Comparison of ENCODE assay signal across 10 cellular contexts in genomic region chr22:20533095-20533878, GRCh38. TPM values are rescaled to one million over a fixed set of nuclear protein-coding genes. Genes with fewer than 3 reads are reported as not detected.
A peak's percentile ranks its signal among the peaks of the same experiment; 100 is the strongest.
DNase-seq lines count a peak whose midpoint lies in the region; ATAC-seq and TF ChIP-seq lines count a peak whose summit lies in the region.
"Had no signal": no experiment of that assay in that cellular context is flagged by ENCODE, and none has a peak within 500 bp of the region (broad histone marks: within the 10 kb centered on the region; RNA-seq: fewer than 3 reads in every experiment).

No MANE protein-coding gene starts in this region.

- no peaks in the 10 kb centered on the region for H3K27me3 ChIP-seq in neural progenitor cell

- H3K27me3 Mint-ChIP-seq in stimulated activated naive CD8-positive, alpha-beta T cell treated with anti-CD3 and anti-CD28 coated beads, Interleukin-15, Interleukin-2, amounts not matched to agents 100 ng/mL and 50 ng/mL, for 24 hours, result no peaks in the 10 kb centered on the region
- no peaks in the 10 kb centered on the region for H3K27me3 Mint-ChIP-seq in dendritic cell treated with granulocyte-macrophage colony-stimulating factor and Interleukin-4, amounts not matched to agents 40 ng/mL and 50 ng/mL, for 4 days
- H3K27me3 Mint-ChIP-seq in neural progenitor cell (ENCODE audit: insufficient read depth, low read depth), result no peaks in the 10 kb centered on the region

- no peak overlapping the region for H3K4me3 ChIP-seq in neural progenitor cell

- peaks cover 53% of the 10 kb centered on the region for H3K4me1 Mint-ChIP-seq in stimulated activated naive CD8-positive, alpha-beta T cell treated with anti-CD3 and anti-CD28 coated beads, Interleukin-15, Interleukin-2, amounts not matched to agents 100 ng/mL and 50 ng/mL, for 24 hours (ENCODE audit: low read depth)
- H3K4me1 Mint-ChIP-seq in dendritic cell treated with granulocyte-macrophage colony-stimulating factor and Interleukin-4, amounts not matched to agents 40 ng/mL and 50 ng/mL, for 4 days (ENCODE audit: low read depth), result peaks cover 63% of the 10 kb centered on the region
- peaks cover 27% of the 10 kb centered on the region for H3K4me1 Mint-ChIP-seq in neural progenitor cell

- H4K20me1 ChIP-seq in neural progenitor cell (ENCODE audit: low read depth), result peaks cover 38% of the 10 kb centered on the region

- H3K9me3 ChIP-seq in neural progenitor cell (ENCODE audit: low read depth), result no peaks in the 10 kb centered on the region
- H3K9me3 ChIP-seq: Caco-2 had no signal

- no peak overlapping the region for H3K9ac ChIP-seq in neural progenitor cell

- H3K27ac Mint-ChIP-seq in stimulated activated naive CD8-positive, alpha-beta T cell treated with anti-CD3 and anti-CD28 coated beads, Interleukin-15, Interleukin-2, amounts not matched to agents 100 ng/mL and 50 ng/mL, for 24 hours, result peak overlapping the region; percentile 66
- H3K27ac Mint-ChIP-seq in dendritic cell treated with granulocyte-macrophage colony-stimulating factor and Interleukin-4, amounts not matched to agents 40 ng/mL and 50 ng/mL, for 4 days, result peak overlapping the region; percentile 46
- H3K27ac Mint-ChIP-seq in neural progenitor cell, result peak overlapping the region; percentile 74

- ATAC-seq in stimulated activated naive CD8-positive, alpha-beta T cell treated with anti-CD3 and anti-CD28 coated beads, Interleukin-15, Interleukin-2, amounts not matched to agents 100 U/mL and 50 U/mL, for 24 hours, result no peak

- no peaks in the 10 kb centered on the region for H3K36me3 ChIP-seq in neural progenitor cell

- H3K27ac ChIP-seq in neural progenitor cell, result no peak overlapping the region

- intact Hi-C loops in dendritic cell treated with granulocyte-macrophage colony-stimulating factor and Interleukin-4, amounts not matched to agents 40 ng/mL and 50 ng/mL, for 4 days (cut with micrococcal nuclease), result no loop called here

- no peaks in the 10 kb centered on the region for H3K9me3 Mint-ChIP-seq in stimulated activated naive CD8-positive, alpha-beta T cell treated with anti-CD3 and anti-CD28 coated beads, Interleukin-15, Interleukin-2, amounts not matched to agents 100 ng/mL and 50 ng/mL, for 24 hours
- H3K9me3 Mint-ChIP-seq in dendritic cell treated with granulocyte-macrophage colony-stimulating factor and Interleukin-4, amounts not matched to agents 40 ng/mL and 50 ng/mL, for 4 days, result no peaks in the 10 kb centered on the region
- H3K9me3 Mint-ChIP-seq in neural progenitor cell, result no peaks in the 10 kb centered on the region

- no peak overlapping the region for H2AFZ ChIP-seq in neural progenitor cell (replicated peaks)

- peaks cover 9% of the 10 kb centered on the region for H3F3A ChIP-seq in neural progenitor cell (ENCODE audit: low read depth)

- H3K4me1 ChIP-seq in neural progenitor cell, result peaks cover 32% of the 10 kb centered on the region

- H3K4me3 Mint-ChIP-seq in stimulated activated naive CD8-positive, alpha-beta T cell treated with anti-CD3 and anti-CD28 coated beads, Interleukin-15, Interleukin-2, amounts not matched to agents 100 ng/mL and 50 ng/mL, for 24 hours, result no peak overlapping the region
- no peak overlapping the region for H3K4me3 Mint-ChIP-seq in dendritic cell treated with granulocyte-macrophage colony-stimulating factor and Interleukin-4, amounts not matched to agents 40 ng/mL and 50 ng/mL, for 4 days
- no peak overlapping the region for H3K4me3 Mint-ChIP-seq in neural progenitor cell

- H3K79me2 ChIP-seq in neural progenitor cell (ENCODE audit: low read depth), result peaks cover 61% of the 10 kb centered on the region

- TF ChIP-seq CTCF in neural progenitor cell (IDR thresholded peaks at IDR 0.05), result no peak

- peak overlapping the region; percentile 11 for H3K4me2 ChIP-seq in neural progenitor cell

- no peak for DNase-seq in stimulated activated naive CD8-positive, alpha-beta T cell treated with anti-CD3 and anti-CD28 coated beads, Interleukin-15, Interleukin-2, amounts not matched to agents 100 U/mL and 50 U/mL, for 24 hours
- DNase-seq in neural progenitor cell (ENCODE audit: low spot score) (no peak), NCI-H2171 (lab: John Stamatoyannopoulos, UW) (no peak), SKM-1 treated with dmso at 0.1 percent for 144 hours (lab: John Stamatoyannopoulos, UW; ENCODE audit: unreplicated experiment) (no peak), DMS79 (lab: John Stamatoyannopoulos, UW) (no peak)
- no peak for DNase-seq in stimulated activated CD4-positive, alpha-beta T cell treated with anti-CD3 and anti-CD28 coated beads, Interleukin-4, amount 100 ng/mL, for 1 hour
- DNase-seq: Caco-2, NCI-H187 had no signal

- peaks cover 43% of the 10 kb centered on the region for H3K36me3 Mint-ChIP-seq in stimulated activated naive CD8-positive, alpha-beta T cell treated with anti-CD3 and anti-CD28 coated beads, Interleukin-15, Interleukin-2, amounts not matched to agents 100 ng/mL and 50 ng/mL, for 24 hours (ENCODE audit: low read depth)
- H3K36me3 Mint-ChIP-seq in dendritic cell treated with granulocyte-macrophage colony-stimulating factor and Interleukin-4, amounts not matched to agents 40 ng/mL and 50 ng/mL, for 4 days (ENCODE audit: low read depth), result peaks cover 70% of the 10 kb centered on the region
- peaks cover 17% of the 10 kb centered on the region for H3K36me3 Mint-ChIP-seq in neural progenitor cell

RNA-seq across cellular contexts. Expression of gene MED15, which starts 25.9 kb away (rescaled TPM):
- total RNA-seq in neural progenitor cell (ENCODE audit: low replicate concordance), result 11.4 and 21.3 TPM in 2 replicates

RNA-seq across cellular contexts. Expression of gene KLHL22, which starts 37.7 kb away (rescaled TPM):
- 14.3 and 31.9 TPM in 2 replicates for total RNA-seq in neural progenitor cell (ENCODE audit: low replicate concordance)
